ENCODE assay signal across 15 cellular contexts in the genomic region with DNA sequence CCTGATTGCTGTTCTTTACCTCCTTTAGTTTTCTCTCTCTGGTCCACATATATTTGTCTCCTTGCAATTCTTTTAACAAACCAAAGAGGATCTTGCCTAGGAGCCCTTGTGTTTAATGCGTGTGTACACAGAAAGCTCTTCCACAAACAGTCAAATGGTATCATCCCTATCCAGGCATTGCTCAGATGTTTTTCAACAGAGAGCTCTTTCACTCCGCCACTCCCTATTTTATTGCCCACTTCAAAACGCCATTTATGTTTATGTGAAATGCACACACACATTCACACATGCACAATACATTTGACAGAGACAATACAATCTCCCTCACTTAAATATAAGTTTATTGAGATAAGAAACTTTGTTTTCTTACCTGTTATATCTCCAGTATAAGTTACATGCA.
A peak's percentile ranks its signal among the peaks of the same experiment; 100 is the strongest.
DNase-seq lines count a peak whose midpoint lies in the region.
"Had no signal": no experiment of that assay in that cellular context is flagged by ENCODE, and none has a peak within 500 bp of the region (broad histone marks: within the 10 kb centered on the region; RNA-seq: fewer than 3 reads in every experiment).

No MANE protein-coding gene starts in this region.

- DNase-seq in DMS153 treated with DMSO at 0.1 percent for 48 hours (lab: John Stamatoyannopoulos, UW; ENCODE audit: unreplicated experiment) = peak; percentile 3
- peak; percentile 2 for DNase-seq in DMS53 treated with DMSO at 0.1 percent for 48 hours (lab: John Stamatoyannopoulos, UW; ENCODE audit: unreplicated experiment)
- peak; percentile 82 for DNase-seq in SW480 (ENCODE audit: low spot score)
- DNase-seq in HuH-7.5 (ENCODE audit: low spot score) = no peak
- DNase-seq in activated CD8-positive, alpha-beta memory T cell treated with anti-CD3 and anti-CD28 coated beads, Interleukin-2, amount 50 U/mL, for 48 hours = no peak
- DNase-seq in DMS79 (lab: John Stamatoyannopoulos, UW) = no peak
- DNase-seq: C1 segment of cervical spinal cord; Calu3; CD4-positive, alpha-beta memory T cell; COR-L47; EL; GDM1; GM23248; H7; HCEC 1CT had no signal

Comparison
In these comparisons a context has a peak if more than half of its experiments do, and no peak if none do; other contexts are left out.
1. DNase-seq: peak in DMS153 treated with DMSO at 0.1 percent for 48 hours (single experiment), DMS53 treated with DMSO at 0.1 percent for 48 hours (single experiment) and SW480 (single experiment); none in HuH-7.5 (single experiment), activated CD8-positive, alpha-beta memory T cell treated with anti-CD3 and anti-CD28 coated beads, Interleukin-2, amount 50 U/mL, for 48 hours (single experiment) and DMS79 (single experiment).